In the genomic region with DNA sequence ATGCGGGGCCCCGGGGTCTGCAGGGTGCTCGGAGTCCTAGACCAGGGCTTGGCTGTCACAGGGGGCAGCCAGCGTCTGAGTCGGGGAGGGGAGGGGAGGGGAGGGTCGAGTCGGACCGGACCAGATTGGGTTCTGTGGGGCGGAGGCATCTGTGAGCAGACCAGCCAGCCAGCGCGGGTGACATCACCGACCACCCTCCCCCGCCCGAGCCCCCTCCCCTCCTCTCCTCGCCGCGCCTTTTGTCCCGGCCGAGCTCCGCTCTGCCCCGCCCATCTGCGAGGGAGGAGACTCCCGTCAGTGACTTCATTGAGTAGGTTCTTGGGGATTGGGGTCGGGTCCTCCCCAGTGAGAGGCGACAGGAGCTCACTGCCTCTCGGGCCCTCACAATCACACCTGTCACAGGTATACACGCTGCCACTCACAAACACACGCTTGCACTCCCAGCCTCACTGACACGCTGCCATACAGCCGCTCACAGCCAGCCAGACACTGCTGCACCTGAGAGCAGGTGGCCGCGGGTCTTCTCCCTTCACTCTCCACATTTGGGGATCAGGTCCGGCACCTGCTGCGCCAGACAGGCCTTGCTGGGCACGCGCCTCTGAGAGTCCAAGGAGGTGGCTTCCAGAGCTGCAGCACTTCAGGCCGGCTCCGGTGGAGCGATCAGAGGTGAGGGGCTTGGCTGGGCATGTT, we compare ENCODE assay signal across 8 cellular contexts. TPM values are rescaled to one million over a fixed set of nuclear protein-coding genes. Genes with fewer than 3 reads are reported as not detected.
A peak's percentile ranks its signal among the peaks of the same experiment; 100 is the strongest.
DNase-seq lines count a peak whose midpoint lies in the region; ATAC-seq and TF ChIP-seq lines count a peak whose summit lies in the region.

No MANE protein-coding gene starts in this region.

- peaks cover 4% of the 10 kb centered on the region for H3K4me1 ChIP-seq in mucosa of descending colon (ENCODE audit: low read depth)

- H3K4me1 Mint-ChIP-seq in activated CD8-positive, alpha-beta T cell treated with anti-CD3 and anti-CD28 coated beads for 36 hours (ENCODE audit: low read depth), result peaks cover 71% of the 10 kb centered on the region

- H3K4me3 ChIP-seq in GM08714 (ENCODE audit: low read length), result peak overlapping the region; percentile 73; the same call in 1 of the 2 replicates
- peak overlapping the region; percentile 95 for H3K4me3 ChIP-seq in epithelial cell of proximal tubule (ENCODE audit: low read depth, low read length)
- peak overlapping the region; percentile 29 for H3K4me3 ChIP-seq in mucosa of descending colon

- POLR2A ChIA-PET in activated CD8-positive, alpha-beta T cell treated with anti-CD3 and anti-CD28 coated beads for 36 hours (lab: Charles Lee), result interaction anchor here (1.1 kb wide), 1 partner anchor 102 kb away, joined by 3 read pairs; no protein-coding TSS in a partner anchor

- H3K27ac Mint-ChIP-seq in activated CD8-positive, alpha-beta T cell treated with anti-CD3 and anti-CD28 coated beads for 36 hours, result peak overlapping the region; percentile 46

- intact Hi-C loops in activated CD8-positive, alpha-beta T cell treated with anti-CD3 and anti-CD28 coated beads for 36 hours (cut with micrococcal nuclease), result loop anchor here (5.0 kb wide), 1 partner anchor 82 kb away; a partner anchor contains a TSS
- intact Hi-C loops in mucosa of descending colon (cut with DNase I, micrococcal nuclease), result loop anchor here in 1 of 2 donors (5.0 kb wide), 1 partner anchor 93 kb away; a partner anchor contains a TSS

- DNase-seq in NCI-H1092 treated with DMSO at 0.1 percent for 48 hours (lab: John Stamatoyannopoulos, UW), result peak; percentile 55
- peak; percentile 64 for DNase-seq in activated CD8-positive, alpha-beta T cell treated with anti-CD3 and anti-CD28 coated beads for 36 hours
- DNase-seq in epithelial cell of proximal tubule (ENCODE audit: low read depth), result no peak
- peak; percentile 60 to 77 (median 64) for DNase-seq in mucosa of descending colon

- ATAC-seq in activated CD8-positive, alpha-beta T cell treated with anti-CD3 and anti-CD28 coated beads for 36 hours, result no peak
- ATAC-seq in mucosa of descending colon (peak; percentile 30), HG02588 (IDR thresholded peaks at IDR 0.05; ENCODE audit: unreplicated experiment) (no peak), GM19455 (IDR thresholded peaks at IDR 0.05; ENCODE audit: unreplicated experiment) (no peak)

- CTCF ChIA-PET in activated CD8-positive, alpha-beta T cell treated with anti-CD3 and anti-CD28 coated beads for 36 hours (lab: Charles Lee), result interaction anchor here (1.0 to 3.4 kb wide), 3 partner anchors 8 to 91 kb away, joined by 3 to 15 read pairs (median 3); no protein-coding TSS in a partner anchor

- no peak for TF ChIP-seq CTCF in activated CD8-positive, alpha-beta T cell treated with anti-CD3 and anti-CD28 coated beads for 36 hours (IDR thresholded peaks at IDR 0.05)
- no peak for TF ChIP-seq CTCF in epithelial cell of proximal tubule (conservative IDR thresholded peaks at IDR 0.05; ENCODE audit: low read depth, low read length)
- no peak for TF ChIP-seq CTCF in mucosa of descending colon (IDR thresholded peaks at IDR 0.05)

- no peaks in the 10 kb centered on the region for H3K9me3 ChIP-seq in mucosa of descending colon

- peak overlapping the region; percentile 80 for H3K4me3 Mint-ChIP-seq in activated CD8-positive, alpha-beta T cell treated with anti-CD3 and anti-CD28 coated beads for 36 hours

- peak overlapping the region; percentile 80 for H3K27ac ChIP-seq in temporal lobe (ENCODE audit: low read depth, low read length)

- H3K36me3 ChIP-seq in mucosa of descending colon (ENCODE audit: low read depth), result no peaks in the 10 kb centered on the region

- H3K9me3 Mint-ChIP-seq in activated CD8-positive, alpha-beta T cell treated with anti-CD3 and anti-CD28 coated beads for 36 hours, result no peaks in the 10 kb centered on the region

- peaks cover 13% of the 10 kb centered on the region for H3K36me3 Mint-ChIP-seq in activated CD8-positive, alpha-beta T cell treated with anti-CD3 and anti-CD28 coated beads for 36 hours (ENCODE audit: low read depth)

- no peaks in the 10 kb centered on the region for H3K27me3 Mint-ChIP-seq in activated CD8-positive, alpha-beta T cell treated with anti-CD3 and anti-CD28 coated beads for 36 hours

RNA-seq across cellular contexts. Expression of a gene that starts 0.5 kb away (rescaled TPM):
- total RNA-seq in activated CD8-positive, alpha-beta T cell treated with anti-CD3 and anti-CD28 coated beads for 36 hours, result 10 to 100 TPM; 14.6 to 16.4 TPM
- total RNA-seq in epithelial cell of proximal tubule (11.1 and 20.2 TPM in 2 replicates), mucosa of descending colon (10 to 100 TPM in 1 of 3 donors, 1 to 10 TPM in 2; 1.2 to 32.9 (median 5.8) TPM), temporal lobe (37.1 TPM)

RNA-seq across cellular contexts. Expression of a gene that starts 32.0 kb away (rescaled TPM):
- under 1 TPM in 1 of 2 experiments, not detected in 1; 0.11 TPM for total RNA-seq in activated CD8-positive, alpha-beta T cell treated with anti-CD3 and anti-CD28 coated beads for 36 hours
- 0.12 TPM in 1 of 2 replicates, not detected in the other for total RNA-seq in epithelial cell of proximal tubule
- 1 to 10 TPM in 1 of 3 donors, under 1 TPM in 1, not detected in 1; 0.55 to 1.3 TPM for total RNA-seq in mucosa of descending colon
- total RNA-seq in temporal lobe, result 25.6 TPM

Comparison
In these comparisons a context has a peak if more than half of its experiments do, and no peak if none do; other contexts are left out.
1. H3K4me3 ChIP-seq: peak in every context shown above with its lines; median percentile 95 in epithelial cell of proximal tubule; 73 in GM08714; 29 in mucosa of descending colon.
2. RNA of a gene that starts 32.0 kb away (total RNA-seq): 25.6 TPM in temporal lobe (single experiment); 0.55 to 1.3 TPM in mucosa of descending colon, 0.12 TPM in epithelial cell of proximal tubule and 0.11 TPM in activated CD8-positive, alpha-beta T cell treated with anti-CD3 and anti-CD28 coated beads for 36 hours; every median in the first group is over 10 times any median in the second.